Comparison of ENCODE assay signal across 12 cellular contexts in the genomic region with DNA sequence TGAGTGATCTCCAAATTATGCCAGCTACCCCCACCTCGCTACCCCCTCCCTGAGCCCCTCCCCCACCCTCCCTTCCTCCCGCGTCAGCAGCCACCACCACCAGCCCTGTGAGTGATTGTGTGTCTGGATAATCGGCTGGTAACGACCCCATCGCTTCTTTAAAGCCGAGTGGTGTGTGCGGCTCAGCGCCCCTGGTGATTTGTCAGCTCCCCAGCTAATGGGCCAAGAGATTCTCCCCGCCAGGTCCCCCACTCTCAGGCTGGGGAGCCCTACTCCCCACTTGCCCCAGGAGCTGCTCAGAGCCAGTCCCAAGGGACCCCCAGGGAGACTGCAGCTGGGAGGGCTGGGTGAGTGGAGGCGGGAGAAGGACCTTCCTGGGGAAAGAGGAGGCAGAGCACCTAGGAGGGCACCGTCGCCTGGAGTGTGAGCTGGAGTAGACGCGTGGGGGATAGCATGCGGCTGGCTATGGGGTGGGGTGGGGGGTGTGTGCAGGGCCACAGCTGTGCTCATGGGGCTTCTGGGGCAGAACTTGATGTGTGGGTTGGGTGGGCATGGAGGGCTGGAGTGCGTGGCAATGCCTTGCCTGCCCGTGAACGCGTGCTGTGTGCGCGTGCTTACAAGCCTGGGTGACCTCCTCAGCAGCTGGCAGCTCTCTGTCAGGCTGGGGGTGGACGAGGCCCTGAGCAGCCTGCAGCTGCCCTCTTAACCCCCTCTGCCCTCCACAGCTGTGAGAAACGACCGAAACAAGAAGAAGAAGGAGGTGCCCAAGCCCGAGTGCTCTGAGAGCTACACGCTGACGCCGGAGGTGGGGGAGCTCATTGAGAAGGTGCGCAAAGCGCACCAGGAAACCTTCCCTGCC. TPM values are rescaled to one million over a fixed set of nuclear protein-coding genes. Genes with fewer than 3 reads are reported as not detected.
DNase-seq lines count a peak whose midpoint lies in the region; ATAC-seq, FAIRE-seq and TF ChIP-seq lines count a peak whose summit lies in the region.
"Had no signal": no experiment of that assay in that cellular context is flagged by ENCODE, and none has a peak within 500 bp of the region (broad histone marks: within the 10 kb centered on the region; RNA-seq: fewer than 3 reads in every experiment).

No MANE protein-coding gene starts in this region.

- no peak overlapping the region for H3K4me3 Mint-ChIP-seq in activated CD8-positive, alpha-beta memory T cell treated with anti-CD3 and anti-CD28 coated beads, Interleukin-2, amount 10 ng/mL, durations not matched to agents 7 days and 5 days
- H3K4me3 Mint-ChIP-seq in stimulated activated memory B cell treated with anti-CD40 and anti-IgM and Interleukin-4, amounts not matched to agents 10 μg/mL and 1 μg/mL and 100 μg/mL, for 72 hours = no peak overlapping the region

- peaks cover 67% of the 10 kb centered on the region for H3K4me1 ChIP-seq in HepG2 (ENCODE audit: insufficient read depth, low read length)

- no peak overlapping the region for H3K4me3 ChIP-seq in HepG2 (replicated peaks in 1 of 3; ENCODE audit: insufficient read depth in 1 of 3, low read depth in 2 of 3, low read length in 3 of 3)

- TF ChIP-seq RAD21 in HepG2 (CRISPR knock-in tag; IDR thresholded peaks at IDR 0.05) = no peak

- no peak for TF ChIP-seq POLR2A in HepG2 (IDR thresholded peaks at IDR 0.05; ENCODE audit: insufficient read depth in 1 of 2, low read depth in 2 of 2, low read length in 2 of 2)

- POLR2A ChIA-PET in RWPE1 (lab: Yijun Ruan, JAX; ENCODE audit: low non-redundant PET) (interaction anchor here (0.7 to 0.9 kb wide), 2 partner anchors 37 to 44 kb away, joined by 3 to 6 read pairs; no protein-coding TSS in a partner anchor), HepG2 (lab: Yijun Ruan, JAX) (interaction anchor here (0.5 to 4.2 kb wide), 12 partner anchors 6 to 198 kb away, joined by 3 to 34 read pairs (median 8); a partner anchor contains a TSS)

- H3K27ac ChIP-seq in RWPE1 (peak overlapping the region; percentile 96), HepG2 (ENCODE audit: extremely low read length, insufficient read depth, low read length) (peak overlapping the region; percentile 49)

- H3K9me3 Mint-ChIP-seq in activated CD8-positive, alpha-beta memory T cell treated with anti-CD3 and anti-CD28 coated beads, Interleukin-2, amount 10 ng/mL, durations not matched to agents 7 days and 5 days (ENCODE audit: low read depth) = no peaks in the 10 kb centered on the region
- H3K9me3 Mint-ChIP-seq in stimulated activated memory B cell treated with anti-CD40 and anti-IgM and Interleukin-4, amounts not matched to agents 10 μg/mL and 1 μg/mL and 100 μg/mL, for 72 hours = no peaks in the 10 kb centered on the region

- 0 out of 2 replicates have a peak overlapping the region, but pooled peaks have one; percentile 3 for H3K9ac ChIP-seq in HepG2 (ENCODE audit: insufficient read depth, low read depth, low read length)
- H3K9ac ChIP-seq: parathyroid adenoma had no signal

- BruUV-seq in HepG2 (replicated peaks; lab: Mats Ljungman, UMichigan) = no TSS peak

- H3K27ac Mint-ChIP-seq in activated CD8-positive, alpha-beta memory T cell treated with anti-CD3 and anti-CD28 coated beads, Interleukin-2, amount 10 ng/mL, durations not matched to agents 7 days and 5 days = peak overlapping the region; percentile 46
- peak overlapping the region; percentile 59 for H3K27ac Mint-ChIP-seq in stimulated activated memory B cell treated with anti-CD40 and anti-IgM and Interleukin-4, amounts not matched to agents 10 μg/mL and 1 μg/mL and 100 μg/mL, for 72 hours

- H3K4me1 Mint-ChIP-seq in activated CD8-positive, alpha-beta memory T cell treated with anti-CD3 and anti-CD28 coated beads, Interleukin-2, amount 10 ng/mL, durations not matched to agents 7 days and 5 days = peaks cover 38% of the 10 kb centered on the region
- H3K4me1 Mint-ChIP-seq in stimulated activated memory B cell treated with anti-CD40 and anti-IgM and Interleukin-4, amounts not matched to agents 10 μg/mL and 1 μg/mL and 100 μg/mL, for 72 hours = peaks cover 76% of the 10 kb centered on the region

- TF ChIP-seq EP300 in HepG2 (IDR thresholded peaks at IDR 0.05; ENCODE audit: low read depth in 2 of 2, low read length in 2 of 2) = no peak
- no peak for TF ChIP-seq EP300 in HepG2 (CRISPR knock-in tag; IDR thresholded peaks at IDR 0.05; ENCODE audit: borderline replicate concordance)

- no peak for TF ChIP-seq CTCF in RWPE1 (conservative IDR thresholded peaks at IDR 0.05; ENCODE audit: low read depth)
- no peak for TF ChIP-seq CTCF in HepG2 (CRISPR knock-in tag; IDR thresholded peaks at IDR 0.05)

- peaks cover 29 to 38% of the 10 kb centered on the region in 2 experiments for H3K36me3 ChIP-seq in HepG2 (replicated peaks in 1 of 2; ENCODE audit: control insufficient read depth in 1 of 2, insufficient read depth in 2 of 2, low read length in 2 of 2)

- H3K4me2 ChIP-seq in HepG2 (ENCODE audit: low read depth, low read length) = peak overlapping the region; percentile 22; the same call in 1 of the 2 replicates

- H3K27me3 Mint-ChIP-seq in activated CD8-positive, alpha-beta memory T cell treated with anti-CD3 and anti-CD28 coated beads, Interleukin-2, amount 10 ng/mL, durations not matched to agents 7 days and 5 days = no peaks in the 10 kb centered on the region
- H3K27me3 Mint-ChIP-seq in stimulated activated memory B cell treated with anti-CD40 and anti-IgM and Interleukin-4, amounts not matched to agents 10 μg/mL and 1 μg/mL and 100 μg/mL, for 72 hours = no peaks in the 10 kb centered on the region

- FAIRE-seq in HepG2 (lab: Jason Lieb, UNC) = no peak

- peaks cover 13% of the 10 kb centered on the region for H3K36me3 Mint-ChIP-seq in activated CD8-positive, alpha-beta memory T cell treated with anti-CD3 and anti-CD28 coated beads, Interleukin-2, amount 10 ng/mL, durations not matched to agents 7 days and 5 days
- peaks cover 51% of the 10 kb centered on the region for H3K36me3 Mint-ChIP-seq in stimulated activated memory B cell treated with anti-CD40 and anti-IgM and Interleukin-4, amounts not matched to agents 10 μg/mL and 1 μg/mL and 100 μg/mL, for 72 hours

- no peaks in the 10 kb centered on the region for H3K9me3 ChIP-seq in HepG2 (ENCODE audit: low read length)

- 97% methylated on average over 25 of the region's 31 CpGs for WGBS in HepG2 (ENCODE audit: low lambda C conversion rate)

- no peaks in the 10 kb centered on the region for H4K20me1 ChIP-seq in HepG2 (ENCODE audit: insufficient read depth, low read length)

- no peak overlapping the region for H2AFZ ChIP-seq in HepG2 (ENCODE audit: low read length)
- H2AFZ ChIP-seq: parathyroid adenoma had no signal

- H3K79me2 ChIP-seq in HepG2 (ENCODE audit: insufficient read depth, low read length) = peaks cover 10% of the 10 kb centered on the region

- no peak for ATAC-seq in activated CD8-positive, alpha-beta memory T cell treated with anti-CD3 and anti-CD28 coated beads, Interleukin-2, amount 10 ng/mL, durations not matched to agents 7 days and 5 days
- no peak for ATAC-seq in HepG2
- no peak for ATAC-seq in stimulated activated memory B cell treated with anti-CD40 and anti-IgM and Interleukin-4, amounts not matched to agents 10 μg/mL and 1 μg/mL and 100 μg/mL, for 72 hours

- CTCF ChIA-PET in activated CD8-positive, alpha-beta memory T cell treated with anti-CD3 and anti-CD28 coated beads, Interleukin-2, amount 10 ng/mL, durations not matched to agents 7 days and 5 days (lab: Charles Lee) = interaction anchor here (0.7 to 13.0 kb wide), 6 partner anchors 10 to 182 kb away, joined by 3 to 433 read pairs (median 4); a partner anchor contains a TSS
- CTCF ChIA-PET in RWPE1 (lab: Yijun Ruan, JAX) (interaction anchor here (0.6 to 1.3 kb wide), 5 partner anchors 11 to 67 kb away, joined by 3 to 6 read pairs (median 3); no protein-coding TSS in a partner anchor), HepG2 (lab: Yijun Ruan, JAX; ENCODE audit: low intra/inter-chr PET ratio, low total read pairs) (no interaction called here)

- in situ Hi-C loops in HepG2 (cut with HindIII; ENCODE audit: extremely low pct_ligation_motif_present, low pct_unique_long_range_greater_than_20kb) = loop anchor here (5.0 to 10.0 kb wide), 2 partner anchors 34 to 147 kb away; no protein-coding TSS in a partner anchor

- DNase-seq in activated CD8-positive, alpha-beta memory T cell treated with anti-CD3 and anti-CD28 coated beads, Interleukin-2, amount 10 ng/mL, durations not matched to agents 7 days and 5 days = no peak
- DNase-seq in activated CD8-positive, alpha-beta memory T cell treated with anti-CD3 and anti-CD28 coated beads for 24 hours = no peak
- no peak for DNase-seq in RWPE1 (ENCODE audit: low spot score)
- DNase-seq in HepG2 (ENCODE audit: low spot score) = no peak
- DNase-seq in posterior vena cava (ENCODE audit: low spot score) = no peak
- no peak for DNase-seq in medulla oblongata (ENCODE audit: extremely low spot score)
- no peak for DNase-seq in DMS53 (lab: John Stamatoyannopoulos, UW)
- DNase-seq: activated CD4-positive, CD25-positive, alpha-beta regulatory T cell; activated gamma-delta T cell treated with Interleukin-2 at 50 U/mL for 16 hours had no signal

- intact Hi-C loops in HepG2 (cut with micrococcal nuclease; ENCODE audit: unreplicated experiment) (no loop called here), posterior vena cava (cut with DNase I) (loop anchor here (2.0 to 10.0 kb wide), 2 partner anchors 45 to 137 kb away; a partner anchor contains a TSS)

- no peaks in the 10 kb centered on the region for H3K27me3 ChIP-seq in HepG2 (ENCODE audit: control insufficient read depth in 1 of 2, insufficient read depth in 2 of 2, low read length in 2 of 2)

RNA-seq across cellular contexts. Expression of a gene that starts 13.1 kb away (rescaled TPM):
- total RNA-seq in activated CD8-positive, alpha-beta memory T cell treated with anti-CD3 and anti-CD28 coated beads, Interleukin-2, amount 10 ng/mL, durations not matched to agents 7 days and 5 days = not detected
- total RNA-seq in HepG2 (2016; rRNA removed; fragmentation: Illumina TruSeq; extraction: Trizol) (not detected in 2 replicates), posterior vena cava (under 1 TPM; 0.79 to 1.00 TPM)
- not detected in 2 replicates for total RNA-seq in HepG2 (2016; cell fraction: cytosol; rRNA removed; fragmentation: Illumina TruSeq; extraction: Trizol; ENCODE audit: low read depth)
- total RNA-seq in HepG2 (2016; cell fraction: insoluble cytoplasmic fraction; rRNA removed; fragmentation: Illumina TruSeq; extraction: Trizol) = not detected in 2 replicates
- total RNA-seq in HepG2 (2016; cell fraction: membrane; rRNA removed; fragmentation: Illumina TruSeq; extraction: Trizol) = not detected in 2 replicates
- not detected in 2 replicates for total RNA-seq in HepG2 (2016; cell fraction: nucleus; rRNA removed; fragmentation: Illumina TruSeq; extraction: Trizol)
- not detected in 2 replicates for polyA plus RNA-seq in HepG2 (2011; rRNA removed)
- polyA plus RNA-seq in HepG2 (2011; cell fraction: cytosol; rRNA removed) = not detected in 2 replicates
- not detected in 2 replicates for polyA plus RNA-seq in HepG2 (2011; cell fraction: nucleus; rRNA removed)
- polyA plus RNA-seq in HepG2 (2012) = not detected in 2 replicates
- polyA plus RNA-seq in HepG2 (2016; cell fraction: cytosol; fragmentation: Illumina TruSeq; extraction: Trizol; ENCODE audit: low read depth) = not detected in 2 replicates
- not detected in 2 replicates for polyA plus RNA-seq in HepG2 (2016; cell fraction: insoluble cytoplasmic fraction; fragmentation: Illumina TruSeq; extraction: Trizol; ENCODE audit: low read depth)
- not detected in 2 replicates for polyA plus RNA-seq in HepG2 (2016; cell fraction: membrane; fragmentation: Illumina TruSeq; extraction: Trizol; ENCODE audit: low read depth)
- polyA plus RNA-seq in HepG2 (2016; cell fraction: nucleus; fragmentation: Illumina TruSeq; extraction: Trizol; ENCODE audit: insufficient read depth, low read depth) = not detected in 2 replicates
- polyA minus RNA-seq in HepG2 (2011; rRNA and poly(A)+ RNA removed; ENCODE audit: low replicate concordance) = not detected in 2 replicates
- not detected in 2 replicates for polyA minus RNA-seq in HepG2 (2011; cell fraction: cytosol; rRNA and poly(A)+ RNA removed)
- not detected in 2 replicates for polyA minus RNA-seq in HepG2 (2011; cell fraction: nucleus; rRNA and poly(A)+ RNA removed)
- total RNA-seq: OCI-LY7 had no signal

RNA-seq across cellular contexts. Expression of a gene that starts 42.4 kb away (rescaled TPM):
- 10 to 100 TPM; 29.9 to 39.5 TPM for total RNA-seq in activated CD8-positive, alpha-beta memory T cell treated with anti-CD3 and anti-CD28 coated beads, Interleukin-2, amount 10 ng/mL, durations not matched to agents 7 days and 5 days
- total RNA-seq in HepG2 (2016; rRNA removed; fragmentation: Illumina TruSeq; extraction: Trizol) (8.6 and 8.9 TPM in 2 replicates), posterior vena cava (10 to 100 TPM; 47.5 to 54.5 TPM)
- total RNA-seq in HepG2 (2016; cell fraction: cytosol; rRNA removed; fragmentation: Illumina TruSeq; extraction: Trizol; ENCODE audit: low read depth) = 3.2 and 3.7 TPM in 2 replicates
- total RNA-seq in HepG2 (2016; cell fraction: insoluble cytoplasmic fraction; rRNA removed; fragmentation: Illumina TruSeq; extraction: Trizol) = 6.7 and 9.5 TPM in 2 replicates
- total RNA-seq in HepG2 (2016; cell fraction: membrane; rRNA removed; fragmentation: Illumina TruSeq; extraction: Trizol) = 8.2 and 11.1 TPM in 2 replicates
- 6.0 and 7.0 TPM in 2 replicates for total RNA-seq in HepG2 (2016; cell fraction: nucleus; rRNA removed; fragmentation: Illumina TruSeq; extraction: Trizol)
- polyA plus RNA-seq in HepG2 (2011; rRNA removed) = 6.0 and 6.4 TPM in 2 replicates
- polyA plus RNA-seq in HepG2 (2011; cell fraction: cytosol; rRNA removed) = 2.2 and 3.8 TPM in 2 replicates
- 13.2 and 13.3 TPM in 2 replicates for polyA plus RNA-seq in HepG2 (2011; cell fraction: nucleus; rRNA removed)
- 15.4 and 16.1 TPM in 2 replicates for polyA plus RNA-seq in HepG2 (2012)
- polyA plus RNA-seq in HepG2 (2016; cell fraction: cytosol; fragmentation: Illumina TruSeq; extraction: Trizol; ENCODE audit: low read depth) = 3.8 and 5.4 TPM in 2 replicates
- polyA plus RNA-seq in HepG2 (2016; cell fraction: insoluble cytoplasmic fraction; fragmentation: Illumina TruSeq; extraction: Trizol; ENCODE audit: low read depth) = 12.7 and 17.8 TPM in 2 replicates
- polyA plus RNA-seq in HepG2 (2016; cell fraction: membrane; fragmentation: Illumina TruSeq; extraction: Trizol; ENCODE audit: low read depth) = 9.6 and 13.8 TPM in 2 replicates
- polyA plus RNA-seq in HepG2 (2016; cell fraction: nucleus; fragmentation: Illumina TruSeq; extraction: Trizol; ENCODE audit: insufficient read depth, low read depth) = 19.0 and 19.4 TPM in 2 replicates
- 6.4 and 11.7 TPM in 2 replicates for polyA minus RNA-seq in HepG2 (2011; rRNA and poly(A)+ RNA removed; ENCODE audit: low replicate concordance)
- 6.7 and 8.2 TPM in 2 replicates for polyA minus RNA-seq in HepG2 (2011; cell fraction: cytosol; rRNA and poly(A)+ RNA removed)
- 5.2 and 6.7 TPM in 2 replicates for polyA minus RNA-seq in HepG2 (2011; cell fraction: nucleus; rRNA and poly(A)+ RNA removed)
